8 cellular contexts compared by ENCODE assay signal in the genomic region with DNA sequence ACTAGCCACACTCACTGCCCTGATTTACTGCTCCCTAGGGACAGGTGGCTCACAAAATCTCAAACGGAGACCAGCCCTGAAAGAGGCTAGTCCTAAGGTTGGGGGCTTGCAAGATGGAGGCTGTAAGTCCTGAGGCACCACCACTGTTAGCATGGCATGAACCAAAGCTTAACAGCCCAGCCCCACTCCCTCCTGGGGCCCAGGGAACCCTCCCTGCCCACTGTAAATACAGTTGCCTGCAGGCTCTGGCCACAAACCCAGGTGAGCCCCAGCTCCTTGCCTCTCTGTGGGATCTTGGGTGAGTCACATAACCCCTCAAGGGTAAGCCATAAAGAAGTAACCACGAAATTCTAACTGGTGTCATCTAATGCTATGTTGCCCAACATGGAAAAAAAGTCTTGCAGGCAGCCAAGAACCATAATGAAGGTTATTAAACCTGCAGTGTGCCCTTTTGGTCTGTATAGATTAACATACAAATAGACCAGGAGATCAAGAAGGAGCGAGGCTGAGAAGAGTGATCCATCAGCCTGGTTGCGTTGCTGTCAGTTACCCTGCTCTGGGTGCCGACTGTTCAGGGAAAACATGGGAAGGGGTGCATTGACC.
DNase-seq lines count a peak whose midpoint lies in the region; ATAC-seq and TF ChIP-seq lines count a peak whose summit lies in the region.

No MANE protein-coding gene starts in this region.

- H3K4me3 ChIP-seq in AG09309 (ENCODE audit: control insufficient read depth, low read depth, low read length): no peak overlapping the region

- TF ChIP-seq CTCF in AG09309 (IDR thresholded peaks at IDR 0.05; ENCODE audit: control insufficient read depth, insufficient read depth, low read depth, low read length, missing control alignments): no peak

- DNase-seq in AG09309 (ENCODE audit: low read depth): peak; percentile 28
- DNase-seq in MV-4-11 (lab: John Stamatoyannopoulos, UW): peak; percentile 70
- peak; percentile 56 for DNase-seq in activated T-cell treated with anti-CD3 and anti-CD28 coated beads for 48 hours (ENCODE audit: low read depth)
- peak; percentile 18 for DNase-seq in kidney glomerular epithelial cell (lab: John Stamatoyannopoulos, UW)
- no peak for DNase-seq in NCI-H1105 treated with DMSO at 0.1 percent for 48 hours (lab: John Stamatoyannopoulos, UW)

- ATAC-seq in HG02678 (IDR thresholded peaks at IDR 0.05; ENCODE audit: unreplicated experiment) (no peak), HG02623 (IDR thresholded peaks at IDR 0.05; ENCODE audit: unreplicated experiment) (no peak), HG02798 (IDR thresholded peaks at IDR 0.05; ENCODE audit: poor library complexity, unreplicated experiment) (no peak)
